Comparison of ENCODE assay signal across 9 cellular contexts in genomic region chr11:72038491-72038890, GRCh38. TPM values are rescaled to one million over a fixed set of nuclear protein-coding genes. Genes with fewer than 3 reads are reported as not detected.
DNase-seq lines count a peak whose midpoint lies in the region; ATAC-seq and TF ChIP-seq lines count a peak whose summit lies in the region.
"Had no signal": no experiment of that assay in that cellular context is flagged by ENCODE, and none has a peak within 500 bp of the region (broad histone marks: within the 10 kb centered on the region; RNA-seq: fewer than 3 reads in every experiment).

No MANE protein-coding gene starts in this region.

- no peak for TF ChIP-seq EP300 in gastroesophageal sphincter (IDR thresholded peaks at IDR 0.05)

- H3K27ac ChIP-seq in gastroesophageal sphincter: peak overlapping the region; percentile 95 to 97 (median 96)
- H3K27ac ChIP-seq in psoas muscle: peak overlapping the region; percentile 82

- peak in 1 of 2 donors; percentile 41 for TF ChIP-seq POLR2A in gastroesophageal sphincter (IDR thresholded peaks at IDR 0.05)

- 0% methylated on average over 1 to 2 of the region's 2 CpGs for WGBS in gastroesophageal sphincter (ENCODE audit: low coverage in 1 of 2), 2 donors
- WGBS in psoas muscle, 3 donors: 0 to 5% (median 4%) methylated on average over 2 of the region's 2 CpGs

- H3K4me3 ChIP-seq in gastroesophageal sphincter: peak overlapping the region; percentile 64 to 72
- H3K4me3 ChIP-seq in psoas muscle: peak overlapping the region; percentile 86

- H3K36me3 ChIP-seq in gastroesophageal sphincter: peaks cover 0 to 24% of the 10 kb centered on the region in 2 donors
- peaks cover 0 to 24% of the 10 kb centered on the region in 2 donors for H3K36me3 ChIP-seq in psoas muscle (ENCODE audit: insufficient read depth in 1 of 2, low read depth in 1 of 2)

- peaks cover 26 to 82% (median 47%) of the 10 kb centered on the region in 3 donors for H3K4me1 ChIP-seq in gastroesophageal sphincter
- H3K4me1 ChIP-seq in psoas muscle: peaks cover 53% of the 10 kb centered on the region

- TF ChIP-seq CTCF in gastroesophageal sphincter (IDR thresholded peaks at IDR 0.05) (no peak), psoas muscle (IDR thresholded peaks at IDR 0.05) (no peak)

- DNase-seq in COR-L47 (lab: John Stamatoyannopoulos, UW) (peak; percentile 42), RPMI7951 (ENCODE audit: low read depth) (peak; percentile 71), psoas muscle (peak; percentile 64 to 83), RKO (ENCODE audit: low spot score) (no peak)
- DNase-seq in activated T-cell treated with anti-CD3 and anti-CD28 coated beads, Interleukin-2, amount 50 U/mL, for 48 hours: no peak
- no peak for DNase-seq in stimulated activated CD4-positive, alpha-beta T cell treated with anti-CD3 and anti-CD28 coated beads, Interleukin-1b, Interleukin-23, amount 100 ng/mL, for 48 hours
- DNase-seq: activated CD4-positive, alpha-beta T cell treated with anti-CD3 and anti-CD28 coated beads, Interleukin-2, amount 50 U/mL, for 48 hours had no signal

- intact Hi-C loops in psoas muscle (cut with DNase I): no loop called here

- H3K9me3 ChIP-seq in gastroesophageal sphincter: no peaks in the 10 kb centered on the region
- no peaks in the 10 kb centered on the region for H3K9me3 ChIP-seq in psoas muscle

- H3K27me3 ChIP-seq in gastroesophageal sphincter: no peaks in the 10 kb centered on the region
- no peaks in the 10 kb centered on the region for H3K27me3 ChIP-seq in psoas muscle (ENCODE audit: insufficient read depth in 3 of 3, low read length in 2 of 3)

- peak; percentile 68 for ATAC-seq in gastroesophageal sphincter
- ATAC-seq in psoas muscle: peak; percentile 62 to 71 (median 67)
- ATAC-seq in GM21526 (IDR thresholded peaks at IDR 0.05; ENCODE audit: low FRiP score, unreplicated experiment): no peak

RNA-seq across cellular contexts. Expression of gene IL18BP, which starts 39.8 kb away (rescaled TPM):
- total RNA-seq in RPMI7951 (2014; rRNA removed; shearing (Covaris generic)): 0.59 and 1.9 TPM in 2 replicates
- total RNA-seq in gastroesophageal sphincter: 1 to 10 TPM; 2.5 to 8.9 (median 6.7) TPM
- total RNA-seq in psoas muscle: 1 to 10 TPM; 2.9 to 4.4 (median 3.2) TPM
- 1 to 10 TPM; 1.5 to 2.1 (median 2.0) TPM for polyA plus RNA-seq in psoas muscle

RNA-seq across cellular contexts. Expression of gene NUMA1, which starts 41.9 kb away (rescaled TPM):
- total RNA-seq in RPMI7951 (2014; rRNA removed; shearing (Covaris generic)): 109 and 130 TPM in 2 replicates
- 100 to 1,000 TPM; 235 to 370 (median 290) TPM for total RNA-seq in gastroesophageal sphincter
- 100 to 1,000 TPM in 3 of 4 donors, 10 to 100 TPM in 1; 100.0 to 130 (median 111) TPM for total RNA-seq in psoas muscle
- 100 to 1,000 TPM in 1 of 3 donors, 10 to 100 TPM in 2; 68.9 to 102 (median 92.8) TPM for polyA plus RNA-seq in psoas muscle

RNA-seq across cellular contexts. Expression of gene LRRC51, which starts 42.2 kb away (rescaled TPM):
- total RNA-seq in RPMI7951 (2014; rRNA removed; shearing (Covaris generic)): 12.0 and 12.2 TPM in 2 replicates
- total RNA-seq in gastroesophageal sphincter: 10 to 100 TPM in 2 of 4 donors, 1 to 10 TPM in 2; 6.4 to 18.4 (median 10.7) TPM
- total RNA-seq in psoas muscle: 1 to 10 TPM; 4.9 to 5.9 (median 5.4) TPM
- 10 to 100 TPM in 1 of 3 donors, 1 to 10 TPM in 2; 4.0 to 10.4 (median 7.0) TPM for polyA plus RNA-seq in psoas muscle

Comparison
In these comparisons a context has a peak if more than half of its experiments do, and no peak if none do; other contexts are left out.
1. DNase-seq: peak in COR-L47 (single experiment), RPMI7951 (single experiment) and psoas muscle (2 of 2); none in RKO (single experiment), activated T-cell treated with anti-CD3 and anti-CD28 coated beads, Interleukin-2, amount 50 U/mL, for 48 hours (0 of 2) and stimulated activated CD4-positive, alpha-beta T cell treated with anti-CD3 and anti-CD28 coated beads, Interleukin-1b, Interleukin-23, amount 100 ng/mL, for 48 hours (single experiment).